25 cellular contexts compared by ENCODE assay signal in the genomic region with DNA sequence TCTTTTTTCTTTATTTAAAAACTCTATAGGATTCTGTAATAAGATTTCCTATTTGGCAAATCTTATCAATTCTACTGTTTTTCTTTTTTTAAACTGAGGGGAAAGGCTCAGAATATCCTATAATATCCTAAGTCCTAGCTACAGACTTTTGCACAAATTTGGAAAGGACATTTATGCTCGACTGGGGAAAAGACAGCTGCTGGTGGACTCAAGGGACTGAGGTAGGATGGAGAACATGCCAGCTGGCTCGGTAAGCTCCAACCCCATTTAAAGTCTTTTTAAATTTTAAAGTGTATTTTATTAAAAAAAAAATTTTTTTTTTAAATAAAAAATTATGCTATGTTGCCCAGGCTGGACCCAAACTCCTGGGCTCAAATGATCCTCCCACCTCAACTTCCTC. TPM values are rescaled to one million over a fixed set of nuclear protein-coding genes. Genes with fewer than 3 reads are reported as not detected.
DNase-seq lines count a peak whose midpoint lies in the region; ATAC-seq and TF ChIP-seq lines count a peak whose summit lies in the region.
"Had no signal": no experiment of that assay in that cellular context is flagged by ENCODE, and none has a peak within 500 bp of the region (broad histone marks: within the 10 kb centered on the region; RNA-seq: fewer than 3 reads in every experiment).

No MANE protein-coding gene starts in this region.

- H3F3A ChIP-seq in neural progenitor cell (ENCODE audit: low read depth): no peaks in the 10 kb centered on the region

- TF ChIP-seq CTCF in neural progenitor cell (IDR thresholded peaks at IDR 0.05) (no peak), prostate gland (IDR thresholded peaks at IDR 0.05) (no peak)

- no peak overlapping the region for H3K9ac ChIP-seq in neural progenitor cell
- H3K9ac ChIP-seq: BLaER1 had no signal

- H3K4me3 ChIP-seq in neural progenitor cell (no peak overlapping the region), prostate gland (no peak overlapping the region)
- H3K4me3 ChIP-seq: BLaER1, GM12878 had no signal

- no peak for TF ChIP-seq POLR2A in prostate gland (IDR thresholded peaks at IDR 0.05)

- H3K79me2 ChIP-seq in neural progenitor cell (ENCODE audit: low read depth): no peaks in the 10 kb centered on the region

- ATAC-seq in activated naive CD8-positive, alpha-beta T cell treated with anti-CD3 and anti-CD28 coated beads, Interleukin-2, amount 50 U/mL, for 24 hours: no peak
- no peak for ATAC-seq in T-helper 17 cell
- ATAC-seq: GM12878 had no signal

- no peaks in the 10 kb centered on the region for H3K9me3 Mint-ChIP-seq in activated naive CD8-positive, alpha-beta T cell treated with anti-CD3 and anti-CD28 coated beads, Interleukin-2, amount 50 U/mL, for 24 hours
- H3K9me3 Mint-ChIP-seq in activated naive CD8-positive, alpha-beta T cell treated with anti-CD3 and anti-CD28 coated beads for 36 hours: no peaks in the 10 kb centered on the region
- H3K9me3 Mint-ChIP-seq in neural progenitor cell: no peaks in the 10 kb centered on the region
- H3K9me3 Mint-ChIP-seq: CD14-positive monocyte; CD4-positive, alpha-beta memory T cell; CD4-positive, CD25-positive, alpha-beta regulatory T cell; CD8-positive, alpha-beta memory T cell had no signal

- H3K4me1 ChIP-seq in neural progenitor cell: no peaks in the 10 kb centered on the region
- no peaks in the 10 kb centered on the region for H3K4me1 ChIP-seq in prostate gland (replicated peaks)
- H3K4me1 ChIP-seq: BE2C, BLaER1 had no signal

- H3K27me3 ChIP-seq in neural progenitor cell: no peaks in the 10 kb centered on the region
- H3K27me3 ChIP-seq in prostate gland (replicated peaks; ENCODE audit: insufficient read depth): no peaks in the 10 kb centered on the region
- H3K27me3 ChIP-seq: BE2C, BLaER1 had no signal

- no peaks in the 10 kb centered on the region for H3K27me3 Mint-ChIP-seq in activated naive CD8-positive, alpha-beta T cell treated with anti-CD3 and anti-CD28 coated beads, Interleukin-2, amount 50 U/mL, for 24 hours
- no peaks in the 10 kb centered on the region for H3K27me3 Mint-ChIP-seq in activated naive CD8-positive, alpha-beta T cell treated with anti-CD3 and anti-CD28 coated beads for 36 hours
- H3K27me3 Mint-ChIP-seq in T-helper 17 cell: no peaks in the 10 kb centered on the region
- no peaks in the 10 kb centered on the region for H3K27me3 Mint-ChIP-seq in neural progenitor cell (ENCODE audit: insufficient read depth, low read depth)
- H3K27me3 Mint-ChIP-seq: CD4-positive, alpha-beta memory T cell; CD4-positive, CD25-positive, alpha-beta regulatory T cell; CD8-positive, alpha-beta memory T cell had no signal

- H3K4me2 ChIP-seq in neural progenitor cell: no peak overlapping the region
- H3K4me2 ChIP-seq: BLaER1 had no signal

- no peaks in the 10 kb centered on the region for H3K4me1 Mint-ChIP-seq in activated naive CD8-positive, alpha-beta T cell treated with anti-CD3 and anti-CD28 coated beads, Interleukin-2, amount 50 U/mL, for 24 hours
- H3K4me1 Mint-ChIP-seq in activated naive CD8-positive, alpha-beta T cell treated with anti-CD3 and anti-CD28 coated beads for 36 hours: no peaks in the 10 kb centered on the region
- H3K4me1 Mint-ChIP-seq in T-helper 17 cell (no peaks in the 10 kb centered on the region), neural progenitor cell (no peaks in the 10 kb centered on the region)
- H3K4me1 Mint-ChIP-seq: CD14-positive monocyte; CD4-positive, alpha-beta memory T cell; CD4-positive, CD25-positive, alpha-beta regulatory T cell; CD8-positive, alpha-beta memory T cell had no signal

- no peak for DNase-seq in activated naive CD8-positive, alpha-beta T cell treated with anti-CD3 and anti-CD28 coated beads, Interleukin-2, amount 50 U/mL, for 24 hours
- DNase-seq in activated naive CD8-positive, alpha-beta T cell treated with anti-CD3 and anti-CD28 coated beads for 36 hours: no peak
- DNase-seq in T-helper 17 cell: no peak
- DNase-seq in myocyte (ENCODE audit: low read depth): peak; percentile 59
- DNase-seq in neural progenitor cell (ENCODE audit: low spot score): no peak
- no peak for DNase-seq in mucosa of gallbladder (ENCODE audit: low spot score)
- DNase-seq in prostate gland (ENCODE audit: low spot score): no peak
- DNase-seq: 8988T; ACHN; BE2C; C1 segment of cervical spinal cord; CD4-positive, alpha-beta memory T cell; CD4-positive, CD25-positive, alpha-beta regulatory T cell; CD8-positive, alpha-beta memory T cell; COR-L47; DMS153; DMS53; DMS79; DND-41; EL; GDM1 had no signal

- H3K27ac ChIP-seq in neural progenitor cell: no peak overlapping the region
- no peak overlapping the region for H3K27ac ChIP-seq in prostate gland
- H3K27ac ChIP-seq: BLaER1 had no signal

- intact Hi-C loops in prostate gland (cut with DNase I): no loop called here

- peak overlapping the region; percentile 14 for H3K27ac Mint-ChIP-seq in activated naive CD8-positive, alpha-beta T cell treated with anti-CD3 and anti-CD28 coated beads, Interleukin-2, amount 50 U/mL, for 24 hours
- no peak overlapping the region for H3K27ac Mint-ChIP-seq in activated naive CD8-positive, alpha-beta T cell treated with anti-CD3 and anti-CD28 coated beads for 36 hours
- H3K27ac Mint-ChIP-seq in T-helper 17 cell: peak overlapping the region; percentile 14
- no peak overlapping the region for H3K27ac Mint-ChIP-seq in neural progenitor cell
- H3K27ac Mint-ChIP-seq: CD14-positive monocyte; CD4-positive, CD25-positive, alpha-beta regulatory T cell; CD8-positive, alpha-beta memory T cell had no signal

- H3K9me3 ChIP-seq in T-helper 17 cell (ENCODE audit: control insufficient read depth, low read length, poor library complexity, severe bottlenecking): no peaks in the 10 kb centered on the region
- no peaks in the 10 kb centered on the region for H3K9me3 ChIP-seq in neural progenitor cell (ENCODE audit: low read depth)
- H3K9me3 ChIP-seq in prostate gland: no peaks in the 10 kb centered on the region
- H3K9me3 ChIP-seq: BE2C, BLaER1 had no signal

- WGBS in prostate gland: 81% methylated on average over 2 of the region's 2 CpGs

- no peaks in the 10 kb centered on the region for H4K20me1 ChIP-seq in neural progenitor cell (ENCODE audit: low read depth)
- H4K20me1 ChIP-seq: BLaER1 had no signal

- H3K36me3 ChIP-seq in neural progenitor cell: peaks cover 6% of the 10 kb centered on the region
- peaks cover 0 to 7% of the 10 kb centered on the region in 2 donors for H3K36me3 ChIP-seq in prostate gland

- no peak overlapping the region for H2AFZ ChIP-seq in neural progenitor cell (replicated peaks)

- peaks cover 26% of the 10 kb centered on the region for H3K36me3 Mint-ChIP-seq in activated naive CD8-positive, alpha-beta T cell treated with anti-CD3 and anti-CD28 coated beads, Interleukin-2, amount 50 U/mL, for 24 hours (ENCODE audit: low read depth)
- peaks cover 8% of the 10 kb centered on the region for H3K36me3 Mint-ChIP-seq in activated naive CD8-positive, alpha-beta T cell treated with anti-CD3 and anti-CD28 coated beads for 36 hours
- H3K36me3 Mint-ChIP-seq in T-helper 17 cell (ENCODE audit: low read depth) (no peaks in the 10 kb centered on the region), neural progenitor cell (peaks cover 5% of the 10 kb centered on the region)

- no peak overlapping the region for H3K4me3 Mint-ChIP-seq in activated naive CD8-positive, alpha-beta T cell treated with anti-CD3 and anti-CD28 coated beads, Interleukin-2, amount 50 U/mL, for 24 hours
- no peak overlapping the region for H3K4me3 Mint-ChIP-seq in activated naive CD8-positive, alpha-beta T cell treated with anti-CD3 and anti-CD28 coated beads for 36 hours
- H3K4me3 Mint-ChIP-seq in T-helper 17 cell: no peak overlapping the region
- H3K4me3 Mint-ChIP-seq in neural progenitor cell: no peak overlapping the region
- H3K4me3 Mint-ChIP-seq: CD14-positive monocyte; CD4-positive, alpha-beta memory T cell; CD4-positive, CD25-positive, alpha-beta regulatory T cell; CD8-positive, alpha-beta memory T cell had no signal

RNA-seq across cellular contexts. Expression of a gene that starts 36.8 kb away (rescaled TPM):
- total RNA-seq in activated naive CD8-positive, alpha-beta T cell treated with anti-CD3 and anti-CD28 coated beads for 36 hours: 10 to 100 TPM; 33.5 to 34.8 TPM
- total RNA-seq in T-helper 17 cell (10 to 100 TPM; 43.1 to 50.8 TPM), myocyte (31.9 and 34.2 TPM in 2 replicates), neural progenitor cell (ENCODE audit: low replicate concordance) (29.4 and 32.5 TPM in 2 replicates), mucosa of gallbladder (36.1 TPM), prostate gland (10 to 100 TPM; 27.7 to 73.6 TPM)
- polyA plus RNA-seq in myocyte (2012): 10.9 TPM

RNA-seq across cellular contexts. Expression of a gene that starts 46.5 kb away (rescaled TPM):
- not detected for total RNA-seq in activated naive CD8-positive, alpha-beta T cell treated with anti-CD3 and anti-CD28 coated beads for 36 hours
- total RNA-seq in T-helper 17 cell (not detected), myocyte (7.5 and 10.3 TPM in 2 replicates), neural progenitor cell (ENCODE audit: low replicate concordance) (0.40 TPM in 1 of 2 replicates, not detected in the other), mucosa of gallbladder (0.06 TPM), prostate gland (under 1 TPM in 1 of 2 donors, not detected in 1; 0.36 TPM)
- polyA plus RNA-seq in myocyte (2012): 3.4 TPM
- total RNA-seq: CD4-positive, alpha-beta memory T cell; CD4-positive, CD25-positive, alpha-beta regulatory T cell; CD8-positive, alpha-beta memory T cell; GM12878 had no signal
- polyA plus RNA-seq: AG04450; CD14-positive monocyte; CD4-positive, alpha-beta memory T cell; CD4-positive, CD25-positive, alpha-beta regulatory T cell; CD8-positive, alpha-beta memory T cell; GM12878 had no signal

Comparison
In these comparisons a context has a peak if more than half of its experiments do, and no peak if none do; other contexts are left out.
1. H3K27ac Mint-ChIP-seq: peak in activated naive CD8-positive, alpha-beta T cell treated with anti-CD3 and anti-CD28 coated beads, Interleukin-2, amount 50 U/mL, for 24 hours (single experiment) and T-helper 17 cell (single experiment); none in activated naive CD8-positive, alpha-beta T cell treated with anti-CD3 and anti-CD28 coated beads for 36 hours (single experiment) and neural progenitor cell (single experiment).